In the genomic region with DNA sequence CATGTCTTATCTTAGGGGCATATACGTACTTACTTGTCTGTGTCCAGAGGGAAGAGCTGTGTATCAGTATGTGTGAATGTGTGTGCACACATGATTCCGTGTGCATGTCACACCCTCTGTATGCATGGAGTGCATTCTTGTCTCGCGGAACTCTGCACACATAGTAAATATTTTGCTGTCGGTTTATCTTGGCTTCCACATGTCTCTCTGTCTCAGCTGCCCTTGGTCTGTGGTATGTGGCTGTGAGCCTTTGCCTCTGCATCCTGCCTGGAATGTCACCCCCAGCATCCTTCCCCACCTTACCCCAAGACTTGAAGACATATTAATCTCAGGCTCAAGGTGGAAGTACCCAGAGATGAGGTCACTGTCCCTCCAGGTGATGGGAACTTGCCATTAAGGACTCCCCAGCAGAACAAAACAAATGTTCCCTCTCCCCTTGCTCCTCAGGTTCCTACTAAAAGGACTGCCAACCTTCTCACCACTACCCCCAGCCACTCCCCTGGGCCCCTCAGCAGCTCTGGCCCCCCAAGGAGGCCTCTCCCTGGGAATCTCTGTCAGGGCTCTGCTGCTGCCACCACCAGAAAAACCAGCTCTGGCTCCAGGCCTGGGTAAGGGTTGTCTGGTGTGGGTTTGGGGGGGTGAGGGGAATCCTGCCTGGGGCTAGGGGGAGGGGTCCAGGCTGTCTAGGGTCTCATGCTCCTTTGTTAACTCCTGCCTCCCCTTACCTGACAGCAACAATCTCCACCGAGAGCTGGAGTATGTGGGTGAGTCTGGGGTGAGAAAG, we compare ENCODE assay signal across 1 cellular context.
TF ChIP-seq lines count a peak whose summit lies in the region.

No MANE protein-coding gene starts in this region.

TF ChIP-seq in SK-N-SH, 30 proteins besides CTCF, POLR2A, EP300 and RAD21 (continued from another document):
- TF ChIP-seq REST (IDR thresholded peaks at IDR 0.05; ENCODE audit: low read depth, low read length) = no peak
- TF ChIP-seq, protein P1, sequence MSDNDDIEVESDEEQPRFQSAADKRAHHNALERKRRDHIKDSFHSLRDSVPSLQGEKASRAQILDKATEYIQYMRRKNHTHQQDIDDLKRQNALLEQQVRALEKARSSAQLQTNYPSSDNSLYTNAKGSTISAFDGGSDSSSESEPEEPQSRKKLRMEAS (IDR thresholded peaks at IDR 0.05; ENCODE audit: low read depth) = no peak
- no peak for TF ChIP-seq MEF2A (IDR thresholded peaks at IDR 0.05; ENCODE audit: borderline replicate concordance, low read depth)
- TF ChIP-seq TCF12 (IDR thresholded peaks at IDR 0.05) = no peak
- TF ChIP-seq RCOR1 (IDR thresholded peaks at IDR 0.05; ENCODE audit: low read length) = no peak
- TF ChIP-seq NRF1 (IDR thresholded peaks at IDR 0.05; ENCODE audit: low read depth, low read length) = no peak
- no peak for TF ChIP-seq PBX3 (IDR thresholded peaks at IDR 0.05)
- no peak for TF ChIP-seq CHD2 (IDR thresholded peaks at IDR 0.05; ENCODE audit: low read length, partially characterized antibody)
- no peak for TF ChIP-seq FOXJ3 (CRISPR knock-in tag; IDR thresholded peaks at IDR 0.05)
- no peak for TF ChIP-seq EZH2phosphoT487 (IDR thresholded peaks at IDR 0.05; ENCODE audit: borderline replicate concordance, low read depth)
- no peak for TF ChIP-seq ELF1 (IDR thresholded peaks at IDR 0.05)
- TF ChIP-seq SMC3 (IDR thresholded peaks at IDR 0.05; ENCODE audit: low read depth, low read length) = no peak
- no peak for TF ChIP-seq RXRA (IDR thresholded peaks at IDR 0.05; ENCODE audit: borderline replicate concordance, low read depth)
- no peak for TF ChIP-seq FOXM1 (IDR thresholded peaks at IDR 0.05; ENCODE audit: low read depth)
- no peak for TF ChIP-seq RFX5 (IDR thresholded peaks at IDR 0.05; ENCODE audit: low read length)
- no peak for TF ChIP-seq YY1 (IDR thresholded peaks at IDR 0.05; ENCODE audit: low read depth)
